ENCODE assay signal across 1 cellular context in genomic region chr12:121110211-121110940, GRCh38.
TF ChIP-seq lines count a peak whose summit lies in the region.

No MANE protein-coding gene starts in this region.

TF ChIP-seq in HepG2, 621 proteins besides CTCF, POLR2A, EP300 and RAD21 (continued from another document):
- TF ChIP-seq ZBTB2 (CRISPR knock-in tag; IDR thresholded peaks at IDR 0.05; ENCODE audit: low read depth) = no peak
- TF ChIP-seq RORA (CRISPR knock-in tag; IDR thresholded peaks at IDR 0.05) = no peak
- TF ChIP-seq NRL (CRISPR knock-in tag; IDR thresholded peaks at IDR 0.05; ENCODE audit: borderline replicate concordance) = no peak
- TF ChIP-seq ARID4A (CRISPR knock-in tag; IDR thresholded peaks at IDR 0.05; ENCODE audit: borderline replicate concordance) = no peak
- TF ChIP-seq SMAD9 (CRISPR knock-in tag; IDR thresholded peaks at IDR 0.05) = no peak
- no peak for TF ChIP-seq BRD4 (CRISPR knock-in tag; IDR thresholded peaks at IDR 0.05)
- TF ChIP-seq ZC3H4 (CRISPR knock-in tag; IDR thresholded peaks at IDR 0.05; ENCODE audit: borderline replicate concordance) = no peak
- TF ChIP-seq KAT8 (CRISPR knock-in tag; IDR thresholded peaks at IDR 0.05) = no peak
- TF ChIP-seq CENPT (CRISPR knock-in tag; IDR thresholded peaks at IDR 0.05; ENCODE audit: low read depth) = no peak
- no peak for TF ChIP-seq DBP (CRISPR knock-in tag; IDR thresholded peaks at IDR 0.05; ENCODE audit: not compliant biosample characterization)
- no peak for TF ChIP-seq MTA1 (CRISPR knock-in tag; IDR thresholded peaks at IDR 0.05; ENCODE audit: borderline replicate concordance)
